ENCODE assay signal across 22 cellular contexts in genomic region chr20:36878913-36879312, GRCh38. TPM values are rescaled to one million over a fixed set of nuclear protein-coding genes. Genes with fewer than 3 reads are reported as not detected.
DNase-seq lines count a peak whose midpoint lies in the region; ATAC-seq and TF ChIP-seq lines count a peak whose summit lies in the region.
"Had no signal": no experiment of that assay in that cellular context is flagged by ENCODE, and none has a peak within 500 bp of the region (broad histone marks: within the 10 kb centered on the region; RNA-seq: fewer than 3 reads in every experiment).

No MANE protein-coding gene starts in this region.

- H3K4me1 Mint-ChIP-seq in activated naive CD8-positive, alpha-beta T cell treated with anti-CD3 and anti-CD28 coated beads, Interleukin-2, amount 50 U/mL, for 24 hours, result peaks cover 8% of the 10 kb centered on the region
- H3K4me1 Mint-ChIP-seq in activated naive CD8-positive, alpha-beta T cell treated with anti-CD3 and anti-CD28 coated beads for 36 hours, result peaks cover 5% of the 10 kb centered on the region
- H3K4me1 Mint-ChIP-seq: CD8-positive, alpha-beta memory T cell; GM23338; H9 had no signal

- no peak overlapping the region for H2BK5ac ChIP-seq in mesenchymal stem cell (ENCODE audit: low read depth, low read length, poor library complexity, severe bottlenecking)

- H3K4me2 ChIP-seq in mesenchymal stem cell (ENCODE audit: low read length, poor library complexity, severe bottlenecking), result no peak overlapping the region
- H3K4me2 ChIP-seq: BLaER1 treated with 17β-estradiol and CSF1 and Interleukin-3, amounts not matched to agents 10 nM and 100 nM; GM23338 had no signal

- no peak overlapping the region for H2AFZ ChIP-seq in mesenchymal stem cell (ENCODE audit: low read depth, low read length)
- H2AFZ ChIP-seq: GM23338 had no signal

- WGBS in mesenchymal stem cell, result 90% methylated on average over 11 of the region's 11 CpGs

- no peaks in the 10 kb centered on the region for H3K79me1 ChIP-seq in mesenchymal stem cell (replicated peaks; ENCODE audit: low read length, poor library complexity, severe bottlenecking)

- H3K27me3 Mint-ChIP-seq in activated naive CD8-positive, alpha-beta T cell treated with anti-CD3 and anti-CD28 coated beads, Interleukin-2, amount 50 U/mL, for 24 hours, result no peaks in the 10 kb centered on the region
- H3K27me3 Mint-ChIP-seq in activated naive CD8-positive, alpha-beta T cell treated with anti-CD3 and anti-CD28 coated beads for 36 hours, result no peaks in the 10 kb centered on the region
- H3K27me3 Mint-ChIP-seq: CD4-positive, alpha-beta T cell; CD8-positive, alpha-beta memory T cell had no signal

- H3K18ac ChIP-seq in mesenchymal stem cell (ENCODE audit: low read depth in 1 of 2, low read length in 2 of 2), result no peak overlapping the region

- no peak for TF ChIP-seq CTCF in GM10266 (IDR thresholded peaks at IDR 0.05; ENCODE audit: control insufficient read depth, insufficient read depth, low read depth, missing control alignments)

- no peak overlapping the region for H3K27ac Mint-ChIP-seq in activated naive CD8-positive, alpha-beta T cell treated with anti-CD3 and anti-CD28 coated beads, Interleukin-2, amount 50 U/mL, for 24 hours
- no peak overlapping the region for H3K27ac Mint-ChIP-seq in activated naive CD8-positive, alpha-beta T cell treated with anti-CD3 and anti-CD28 coated beads for 36 hours
- H3K27ac Mint-ChIP-seq: CD14-positive monocyte; CD4-positive, alpha-beta T cell; GM23338 had no signal

- no peaks in the 10 kb centered on the region for H3K9me3 ChIP-seq in mesenchymal stem cell (ENCODE audit: control insufficient read depth, low read length)
- H3K9me3 ChIP-seq: BE2C; BLaER1 treated with 17β-estradiol and CSF1 and Interleukin-3, amounts not matched to agents 10 nM and 100 nM had no signal

- no peak overlapping the region for H3K4ac ChIP-seq in mesenchymal stem cell (ENCODE audit: low read depth in 1 of 2, low read length in 2 of 2)

- H3K36me3 Mint-ChIP-seq in activated naive CD8-positive, alpha-beta T cell treated with anti-CD3 and anti-CD28 coated beads, Interleukin-2, amount 50 U/mL, for 24 hours (ENCODE audit: low read depth), result no peaks in the 10 kb centered on the region
- no peaks in the 10 kb centered on the region for H3K36me3 Mint-ChIP-seq in activated naive CD8-positive, alpha-beta T cell treated with anti-CD3 and anti-CD28 coated beads for 36 hours

- H3K4me1 ChIP-seq in mesenchymal stem cell (ENCODE audit: control insufficient read depth, insufficient read depth, low read depth, low read length), result peaks cover 7% of the 10 kb centered on the region
- H3K4me1 ChIP-seq: BE2C had no signal

- ATAC-seq in activated naive CD8-positive, alpha-beta T cell treated with anti-CD3 and anti-CD28 coated beads, Interleukin-2, amount 50 U/mL, for 24 hours, result peak; percentile 9
- peak; percentile 23 for ATAC-seq in sciatic nerve
- ATAC-seq: GM23338, HCT116 had no signal

- H4K8ac ChIP-seq in mesenchymal stem cell (ENCODE audit: low read length), result no peak overlapping the region

- H3K23ac ChIP-seq in mesenchymal stem cell (ENCODE audit: low read length in 2 of 2), result no peak overlapping the region

- H2BK12ac ChIP-seq in mesenchymal stem cell (ENCODE audit: low read length in 2 of 2), result no peak overlapping the region

- no peak overlapping the region for H3K4me3 Mint-ChIP-seq in activated naive CD8-positive, alpha-beta T cell treated with anti-CD3 and anti-CD28 coated beads, Interleukin-2, amount 50 U/mL, for 24 hours
- no peak overlapping the region for H3K4me3 Mint-ChIP-seq in activated naive CD8-positive, alpha-beta T cell treated with anti-CD3 and anti-CD28 coated beads for 36 hours
- H3K4me3 Mint-ChIP-seq: CD14-positive monocyte; CD4-positive, alpha-beta T cell; CD8-positive, alpha-beta memory T cell; GM23338; H9 had no signal

- DNase-seq in activated naive CD8-positive, alpha-beta T cell treated with anti-CD3 and anti-CD28 coated beads, Interleukin-2, amount 50 U/mL, for 24 hours, result no peak
- DNase-seq in activated naive CD8-positive, alpha-beta T cell treated with anti-CD3 and anti-CD28 coated beads for 36 hours, result no peak
- DNase-seq in mesenchymal stem cell (no peak), sciatic nerve (ENCODE audit: low spot score) (no peak), DMS153 (lab: John Stamatoyannopoulos, UW) (no peak), GM10266 (ENCODE audit: extremely low spot score) (no peak)
- DNase-seq in activated CD8-positive, alpha-beta memory T cell treated with anti-CD3 and anti-CD28 coated beads, Interleukin-2, amount 50 U/mL, for 4 hours, result no peak
- DNase-seq: BE2C; Calu3; CD4-positive, alpha-beta T cell; CD8-positive, alpha-beta memory T cell; COR-L47; DMS79; EL; GDM1; H9 had no signal

- no peak overlapping the region for H3K4me3 ChIP-seq in mesenchymal stem cell (ENCODE audit: insufficient read depth in 1 of 2, low read depth in 1 of 2, low read length in 2 of 2)
- H3K4me3 ChIP-seq: BLaER1 treated with 17β-estradiol and CSF1 and Interleukin-3, amounts not matched to agents 10 nM and 100 nM; GM23338 had no signal

- H3K27me3 ChIP-seq in mesenchymal stem cell (ENCODE audit: control insufficient read depth in 1 of 2, insufficient read depth in 1 of 2, low read length in 2 of 2), result peaks cover 4 to 28% of the 10 kb centered on the region in 2 experiments
- H3K27me3 ChIP-seq: BE2C; BLaER1 treated with 17β-estradiol and CSF1 and Interleukin-3, amounts not matched to agents 10 nM and 100 nM had no signal

- H2BK120ac ChIP-seq in mesenchymal stem cell (ENCODE audit: low read depth, low read length), result no peak overlapping the region

- H4K91ac ChIP-seq in mesenchymal stem cell (ENCODE audit: low read length), result no peak overlapping the region

- H3K36me3 ChIP-seq in mesenchymal stem cell (ENCODE audit: control insufficient read depth in 1 of 2, insufficient read depth in 2 of 2, low read depth in 1 of 2, low read length in 2 of 2), result no peaks in the 10 kb centered on the region
- H3K36me3 ChIP-seq: BE2C; BLaER1 treated with 17β-estradiol and CSF1 and Interleukin-3, amounts not matched to agents 10 nM and 100 nM had no signal

- no peak overlapping the region for H3K9ac ChIP-seq in mesenchymal stem cell (ENCODE audit: low read length)
- H3K9ac ChIP-seq: BLaER1 treated with 17β-estradiol and CSF1 and Interleukin-3, amounts not matched to agents 10 nM and 100 nM had no signal

- H2BK15ac ChIP-seq in mesenchymal stem cell (ENCODE audit: low read depth, poor library complexity, severe bottlenecking), result peak overlapping the region; percentile 13

- H3K9me3 Mint-ChIP-seq in activated naive CD8-positive, alpha-beta T cell treated with anti-CD3 and anti-CD28 coated beads, Interleukin-2, amount 50 U/mL, for 24 hours, result no peaks in the 10 kb centered on the region
- H3K9me3 Mint-ChIP-seq in activated naive CD8-positive, alpha-beta T cell treated with anti-CD3 and anti-CD28 coated beads for 36 hours, result no peaks in the 10 kb centered on the region
- H3K9me3 Mint-ChIP-seq: CD14-positive monocyte; CD4-positive, alpha-beta T cell; CD8-positive, alpha-beta memory T cell; GM23338; H9 had no signal

- H2AK5ac ChIP-seq in mesenchymal stem cell (ENCODE audit: low read length, severe bottlenecking), result no peak overlapping the region

- intact Hi-C loops in sciatic nerve (cut with DNase I), result no loop called here

- H3K14ac ChIP-seq in mesenchymal stem cell (ENCODE audit: low read length in 2 of 2), result no peak overlapping the region

- H3K27ac ChIP-seq in mesenchymal stem cell (ENCODE audit: low read length, poor library complexity, severe bottlenecking), result no peak overlapping the region
- H3K27ac ChIP-seq: 22Rv1; BLaER1 treated with 17β-estradiol and CSF1 and Interleukin-3, amounts not matched to agents 10 nM and 100 nM had no signal

RNA-seq across cellular contexts. Expression of gene TLDC2, which starts 3.0 kb away (rescaled TPM):
- total RNA-seq in activated naive CD8-positive, alpha-beta T cell treated with anti-CD3 and anti-CD28 coated beads for 36 hours, result not detected
- not detected for polyA plus RNA-seq in mesenchymal stem cell (2013, experiment 1 of 2)
- not detected for polyA plus RNA-seq in mesenchymal stem cell (2013, experiment 2 of 2)
- 0.31 TPM for total RNA-seq in sciatic nerve
- total RNA-seq: CD4-positive, alpha-beta T cell; CD8-positive, alpha-beta memory T cell; H4 had no signal
- polyA plus RNA-seq: CD14-positive monocyte had no signal
